Comparison of ENCODE assay signal across 26 cellular contexts in genomic region chr19:18577365-18577914, GRCh38. TPM values are rescaled to one million over a fixed set of nuclear protein-coding genes. Genes with fewer than 3 reads are reported as not detected.
DNase-seq lines count a peak whose midpoint lies in the region; ATAC-seq and TF ChIP-seq lines count a peak whose summit lies in the region.
"Had no signal": no experiment of that assay in that cellular context is flagged by ENCODE, and none has a peak within 500 bp of the region (broad histone marks: within the 10 kb centered on the region; RNA-seq: fewer than 3 reads in every experiment).

No MANE protein-coding gene starts in this region.

- no peak overlapping the region for H4K5ac ChIP-seq in IMR-90 (ENCODE audit: low read depth, low read length)

- H3K4me3 ChIP-seq in CD8-positive, alpha-beta T cell (ENCODE audit: low read depth, low read length): no peak overlapping the region
- H3K4me3 ChIP-seq in IMR-90 (ENCODE audit: insufficient read depth, low read depth, low read length) (no peak overlapping the region), endodermal cell (ENCODE audit: low read length) (no peak overlapping the region), suprapubic skin (no peak overlapping the region)
- H3K4me3 ChIP-seq: esophagus squamous epithelium, heart right ventricle, lower lobe of right lung, mucosa of descending colon, upper lobe of left lung had no signal

- no peak for ATAC-seq in CD8-positive, alpha-beta T cell
- ATAC-seq in IMR-90 (ENCODE audit: low read depth): no peak
- ATAC-seq: heart right ventricle, lower lobe of right lung, mucosa of descending colon, right cardiac atrium had no signal

- no peak overlapping the region for H3K18ac ChIP-seq in IMR-90 (ENCODE audit: low read depth, low read length)

- no peaks in the 10 kb centered on the region for H3K9me3 Mint-ChIP-seq in CD8-positive, alpha-beta T cell
- no peaks in the 10 kb centered on the region for H3K9me3 Mint-ChIP-seq in endodermal cell
- H3K9me3 Mint-ChIP-seq: activated CD4-positive, alpha-beta memory T cell treated with anti-CD3 and anti-CD28 coated beads, Interleukin-2, amount 10 ng/mL, durations not matched to agents 7 days and 5 days; activated naive CD8-positive, alpha-beta T cell treated with anti-CD3 and anti-CD28 coated beads, Interleukin-2, amount 10 ng/mL, durations not matched to agents 7 days and 5 days; T-helper 1 cell treated with Interleukin-12 subunit alpha and Interleukin-12 subunit beta and Interleukin-4 antibody, amounts not matched to agents 30 μg/mL and 1 μg/mL, for 36 hours had no signal

- no peak overlapping the region for H2BK20ac ChIP-seq in IMR-90 (ENCODE audit: low read depth, low read length)

- H4K8ac ChIP-seq in IMR-90 (ENCODE audit: low read depth in 2 of 2, low read length in 2 of 2): no peak overlapping the region

- DNase-seq in CD8-positive, alpha-beta T cell: no peak
- DNase-seq in IMR-90 (no peak), endodermal cell (no peak), NCI-H524 (lab: John Stamatoyannopoulos, UW) (no peak), suprapubic skin (ENCODE audit: low spot score in 2 of 2) (no peak)
- no peak for DNase-seq in stimulated activated naive CD4-positive, alpha-beta T cell treated with Interleukin-2 at 50 U/mL for 16 hours (lab: John Stamatoyannopoulos, UW)
- DNase-seq: activated CD4-positive, alpha-beta memory T cell treated with anti-CD3 and anti-CD28 coated beads, Interleukin-2, amount 10 ng/mL, durations not matched to agents 7 days and 5 days; activated CD4-positive, alpha-beta T cell treated with anti-CD3 and anti-CD28 coated beads for 1 hour; activated CD8-positive, alpha-beta memory T cell treated with anti-CD3 and anti-CD28 coated beads, Interleukin-2, amount 50 U/mL, for 48 hours; activated naive CD8-positive, alpha-beta T cell treated with anti-CD3 and anti-CD28 coated beads, Interleukin-2, amount 10 ng/mL, durations not matched to agents 7 days and 5 days; caudate nucleus; esophagus squamous epithelium; foreskin melanocyte; H7; heart right ventricle; kidney glomerular epithelial cell; lower lobe of right lung; NCI-H1436; NCI-H446 treated with DMSO at 0.1 percent for 48 hours; SK-N-SH; stimulated activated CD4-positive, alpha-beta T cell treated with anti-CD3 and anti-CD28 coated beads, Interleukin-2, amount 100 ng/mL, for 48 hours; substantia nigra; upper lobe of left lung had no signal

- POLR2A ChIA-PET in CD8-positive, alpha-beta T cell (lab: Charles Lee): no interaction called here
- POLR2A ChIA-PET in IMR-90 (lab: Charles Lee; ENCODE audit: unreplicated experiment): no interaction called here

- H3K56ac ChIP-seq in IMR-90 (ENCODE audit: extremely low read depth, insufficient read depth, low read length): no peak overlapping the region

- in situ Hi-C loops in IMR-90 (cut with MboI; ENCODE audit: low sequenced_read_pairs): loop anchor here (10.0 kb wide), 1 partner anchor 123 kb away; no protein-coding TSS in a partner anchor

- no peak overlapping the region for H3K27ac ChIP-seq in CD8-positive, alpha-beta T cell (ENCODE audit: low read depth, low read length)
- no peak overlapping the region for H3K27ac ChIP-seq in IMR-90 (ENCODE audit: insufficient read depth, low read length)
- H3K27ac ChIP-seq in endodermal cell (ENCODE audit: low read depth, low read length): no peak overlapping the region
- H3K27ac ChIP-seq in suprapubic skin: no peak overlapping the region
- H3K27ac ChIP-seq: esophagus squamous epithelium, heart right ventricle, lower lobe of right lung, upper lobe of left lung had no signal

- H3K4ac ChIP-seq in IMR-90 (ENCODE audit: low read depth, low read length): no peak overlapping the region

- H3K23ac ChIP-seq in IMR-90 (ENCODE audit: low read depth, low read length): no peak overlapping the region

- H3K36me3 Mint-ChIP-seq in CD8-positive, alpha-beta T cell: peaks cover 53% of the 10 kb centered on the region
- H3K36me3 Mint-ChIP-seq in endodermal cell (ENCODE audit: low read depth): peaks cover 40% of the 10 kb centered on the region

- no peak for TF ChIP-seq EP300 in suprapubic skin (IDR thresholded peaks at IDR 0.05)

- H2BK5ac ChIP-seq in IMR-90 (ENCODE audit: low read depth, low read length, poor library complexity, severe bottlenecking): no peak overlapping the region

- CTCF ChIA-PET in CD8-positive, alpha-beta T cell (lab: Charles Lee): interaction anchor here (1.3 to 1.4 kb wide), 2 partner anchors 11 to 289 kb away, joined by 3 to 4 read pairs; no protein-coding TSS in a partner anchor
- CTCF ChIA-PET in IMR-90 (lab: Yijun Ruan, JAX): no interaction called here

- peaks cover 49% of the 10 kb centered on the region for H4K20me1 ChIP-seq in IMR-90 (ENCODE audit: insufficient read depth, low read length)

- peaks cover 11% of the 10 kb centered on the region for H3K9me1 ChIP-seq in IMR-90 (ENCODE audit: insufficient read depth, low read length)

- H4K91ac ChIP-seq in IMR-90 (ENCODE audit: insufficient read depth, low read depth, low read length): no peak overlapping the region

- dilution Hi-C loops in IMR-90 (cut with HindIII; ENCODE audit: low sequenced_read_pairs, unreplicated experiment): no loop called here

- H3K4me1 ChIP-seq in CD8-positive, alpha-beta T cell (ENCODE audit: insufficient read depth, low read length): peaks cover 13% of the 10 kb centered on the region
- H3K4me1 ChIP-seq in IMR-90 (ENCODE audit: control insufficient read depth, insufficient read depth, low read length): peaks cover 9% of the 10 kb centered on the region
- H3K4me1 ChIP-seq in endodermal cell (ENCODE audit: control insufficient read depth, insufficient read depth, low read length): peaks cover 7% of the 10 kb centered on the region
- H3K4me1 ChIP-seq in suprapubic skin: peaks cover 11% of the 10 kb centered on the region

- H3K27me3 ChIP-seq in CD8-positive, alpha-beta T cell (ENCODE audit: insufficient read depth, low read length): no peaks in the 10 kb centered on the region
- H3K27me3 ChIP-seq in IMR-90 (ENCODE audit: control insufficient read depth, insufficient read depth, low read length) (no peaks in the 10 kb centered on the region), endodermal cell (ENCODE audit: control insufficient read depth, insufficient read depth, low read length, poor library complexity, severe bottlenecking) (no peaks in the 10 kb centered on the region), suprapubic skin (no peaks in the 10 kb centered on the region)
- H3K27me3 ChIP-seq: esophagus squamous epithelium, heart right ventricle, upper lobe of left lung had no signal

- H3K4me3 Mint-ChIP-seq in CD8-positive, alpha-beta T cell: no peak overlapping the region
- no peak overlapping the region for H3K4me3 Mint-ChIP-seq in endodermal cell
- H3K4me3 Mint-ChIP-seq: activated CD4-positive, alpha-beta memory T cell treated with anti-CD3 and anti-CD28 coated beads, Interleukin-2, amount 10 ng/mL, durations not matched to agents 7 days and 5 days; activated naive CD8-positive, alpha-beta T cell treated with anti-CD3 and anti-CD28 coated beads, Interleukin-2, amount 10 ng/mL, durations not matched to agents 7 days and 5 days; T-helper 1 cell treated with Interleukin-12 subunit alpha and Interleukin-12 subunit beta and Interleukin-4 antibody, amounts not matched to agents 30 μg/mL and 1 μg/mL, for 36 hours had no signal

- TF ChIP-seq CTCF in CD8-positive, alpha-beta T cell (IDR thresholded peaks at IDR 0.05): no peak
- no peak for TF ChIP-seq CTCF in IMR-90 (conservative IDR thresholded peaks at IDR 0.05; ENCODE audit: low read depth, low read length)
- no peak for TF ChIP-seq CTCF in endodermal cell (conservative IDR thresholded peaks at IDR 0.05)
- TF ChIP-seq CTCF in suprapubic skin (IDR thresholded peaks at IDR 0.05): no peak

- intact Hi-C loops in CD8-positive, alpha-beta T cell (cut with DNase I, micrococcal nuclease): no loop called here
- intact Hi-C loops in IMR-90 (cut with micrococcal nuclease): no loop called here

- H3K4me2 ChIP-seq in IMR-90 (ENCODE audit: low read depth, low read length): no peak overlapping the region
- H3K4me2 ChIP-seq: SK-N-SH had no signal

- TF ChIP-seq RAD21 in IMR-90 (IDR thresholded peaks at IDR 0.05; ENCODE audit: low read length): no peak

- peak overlapping the region; percentile 57 for H3K27ac Mint-ChIP-seq in CD8-positive, alpha-beta T cell
- peak overlapping the region; percentile 69 for H3K27ac Mint-ChIP-seq in endodermal cell
- H3K27ac Mint-ChIP-seq: activated CD4-positive, alpha-beta memory T cell treated with anti-CD3 and anti-CD28 coated beads, Interleukin-2, amount 10 ng/mL, durations not matched to agents 7 days and 5 days; activated naive CD8-positive, alpha-beta T cell treated with anti-CD3 and anti-CD28 coated beads, Interleukin-2, amount 10 ng/mL, durations not matched to agents 7 days and 5 days; T-helper 1 cell treated with Interleukin-12 subunit alpha and Interleukin-12 subunit beta and Interleukin-4 antibody, amounts not matched to agents 30 μg/mL and 1 μg/mL, for 36 hours had no signal

- no peaks in the 10 kb centered on the region for H3K27me3 Mint-ChIP-seq in CD8-positive, alpha-beta T cell (ENCODE audit: low read depth)
- peaks cover 2% of the 10 kb centered on the region for H3K27me3 Mint-ChIP-seq in endodermal cell (ENCODE audit: insufficient read depth)
- H3K27me3 Mint-ChIP-seq: activated CD4-positive, alpha-beta memory T cell treated with anti-CD3 and anti-CD28 coated beads, Interleukin-2, amount 10 ng/mL, durations not matched to agents 7 days and 5 days; activated naive CD8-positive, alpha-beta T cell treated with anti-CD3 and anti-CD28 coated beads, Interleukin-2, amount 10 ng/mL, durations not matched to agents 7 days and 5 days had no signal

- no peak overlapping the region for H2AFZ ChIP-seq in IMR-90 (replicated peaks; ENCODE audit: low read length, poor library complexity)

- no peak overlapping the region for H3K14ac ChIP-seq in IMR-90 (replicated peaks; ENCODE audit: low read depth, low read length)

- 88% methylated on average over 10 of the region's 21 CpGs; no CpG with 5 or more reads in 1 of the 2 experiments for WGBS in IMR-90 (ENCODE audit: extremely low coverage in 2 of 2, insufficient read length in 1 of 2), 2 experiments
- WGBS in endodermal cell (ENCODE audit: insufficient coverage in 1 of 2, insufficient read length in 1 of 2), 2 experiments: 92 to 95% methylated on average over 18 to 21 of the region's 21 CpGs
- WGBS in suprapubic skin: 89% methylated on average over 20 of the region's 21 CpGs

- peaks cover 32% of the 10 kb centered on the region for H3K36me3 ChIP-seq in CD8-positive, alpha-beta T cell (ENCODE audit: insufficient read depth, low read length)
- peaks cover 40% of the 10 kb centered on the region for H3K36me3 ChIP-seq in IMR-90 (ENCODE audit: control insufficient read depth, insufficient read depth, low read length)
- peaks cover 47% of the 10 kb centered on the region for H3K36me3 ChIP-seq in endodermal cell (ENCODE audit: control insufficient read depth, insufficient read depth, low read length)
- H3K36me3 ChIP-seq in suprapubic skin: peaks cover 45% of the 10 kb centered on the region

- peaks cover 16 to 35% of the 10 kb centered on the region in 2 experiments; a peak in 3 of 4 replicates for H3K79me1 ChIP-seq in IMR-90 (ENCODE audit: low read depth in 1 of 2, low read length in 2 of 2)

- TF ChIP-seq POLR2A in IMR-90 (IDR thresholded peaks at IDR 0.05; ENCODE audit: low read depth, low read length): peak; percentile 15; the same call in 1 of the 2 replicates
- TF ChIP-seq POLR2A in suprapubic skin (IDR thresholded peaks at IDR 0.05): no peak

- H2BK120ac ChIP-seq in IMR-90 (ENCODE audit: low read depth, low read length): no peak overlapping the region

- H2AK9ac ChIP-seq in IMR-90 (replicated peaks; ENCODE audit: low read depth, low read length, poor library complexity): no peak overlapping the region

- no peaks in the 10 kb centered on the region for H3K9me3 ChIP-seq in CD8-positive, alpha-beta T cell (ENCODE audit: low read length)
- no peaks in the 10 kb centered on the region for H3K9me3 ChIP-seq in IMR-90 (ENCODE audit: control insufficient read depth, insufficient read depth, low read length)
- no peaks in the 10 kb centered on the region for H3K9me3 ChIP-seq in endodermal cell (ENCODE audit: control insufficient read depth, low read length)
- no peaks in the 10 kb centered on the region for H3K9me3 ChIP-seq in suprapubic skin
- H3K9me3 ChIP-seq: esophagus squamous epithelium, heart right ventricle, lower lobe of right lung, mucosa of descending colon, SK-N-SH, upper lobe of left lung had no signal

- H3K4me1 Mint-ChIP-seq in CD8-positive, alpha-beta T cell (ENCODE audit: low read depth): peaks cover 12% of the 10 kb centered on the region
- H3K4me1 Mint-ChIP-seq in endodermal cell: peaks cover 8% of the 10 kb centered on the region

- no TSS peak for BruUV-seq in IMR-90 (replicated peaks; lab: Mats Ljungman, UMichigan)

- H2AK5ac ChIP-seq in IMR-90 (ENCODE audit: low read depth, low read length): no peak overlapping the region

- no peak overlapping the region for H3K9ac ChIP-seq in IMR-90 (ENCODE audit: low read depth, low read length)
- H3K9ac ChIP-seq in endodermal cell (ENCODE audit: extremely low read depth, low read length, poor library complexity, severe bottlenecking): no peak overlapping the region
- H3K9ac ChIP-seq: SK-N-SH had no signal

- no peak overlapping the region for H2BK15ac ChIP-seq in IMR-90 (ENCODE audit: low read depth, low read length)

RNA-seq across cellular contexts. Expression of gene UBA52, which starts 5.8 kb away (rescaled TPM):
- total RNA-seq in CD8-positive, alpha-beta T cell: 1,000 to 10,000 TPM; 2,140 to 2,193 TPM
- 1,030 and 1,144 TPM in 2 replicates for total RNA-seq in IMR-90 (2012; rRNA removed)
- 2,778 and 3,008 TPM in 2 replicates for polyA plus RNA-seq in IMR-90 (2012; rRNA removed)
- polyA plus RNA-seq in IMR-90 (2012; cell fraction: cytosol; rRNA removed): 3,160 and 3,447 TPM in 2 replicates
- 792 and 822 TPM in 2 replicates for polyA plus RNA-seq in IMR-90 (2012; cell fraction: nucleus; rRNA removed; ENCODE audit: low replicate concordance)
- 1,000 to 10,000 TPM; 1,143 to 1,222 TPM for total RNA-seq in endodermal cell
- 1,238 TPM for polyA plus RNA-seq in endodermal cell (2013, experiment 1 of 2)
- polyA plus RNA-seq in endodermal cell (2013, experiment 2 of 2): 1,200 TPM
- 1,000 to 10,000 TPM in 1 of 4 donors, 100 to 1,000 TPM in 3; 405 to 1,087 (median 865) TPM for total RNA-seq in suprapubic skin

RNA-seq across cellular contexts. Expression of gene REX1BD, which starts 11.2 kb away (rescaled TPM):
- total RNA-seq in CD8-positive, alpha-beta T cell: 10 to 100 TPM; 85.6 to 91.1 TPM
- total RNA-seq in IMR-90 (2012; rRNA removed) (14.2 and 19.2 TPM in 2 replicates), endodermal cell (10 to 100 TPM; 76.9 to 83.9 TPM), suprapubic skin (10 to 100 TPM; 77.0 to 86.7 (median 82.6) TPM)
- polyA plus RNA-seq in IMR-90 (2012; rRNA removed): 44.6 and 68.7 TPM in 2 replicates
- 147 and 160 TPM in 2 replicates for polyA plus RNA-seq in IMR-90 (2012; cell fraction: cytosol; rRNA removed)
- polyA plus RNA-seq in IMR-90 (2012; cell fraction: nucleus; rRNA removed; ENCODE audit: low replicate concordance): 295 and 606 TPM in 2 replicates
- 50.3 TPM for polyA plus RNA-seq in endodermal cell (2013, experiment 1 of 2)
- polyA plus RNA-seq in endodermal cell (2013, experiment 2 of 2): 45.4 TPM

RNA-seq across cellular contexts. Expression of gene KXD1, which starts 19.8 kb away (rescaled TPM):
- total RNA-seq in CD8-positive, alpha-beta T cell: 10 to 100 TPM; 64.1 to 76.1 TPM
- total RNA-seq in IMR-90 (2012; rRNA removed): 66.7 and 89.2 TPM in 2 replicates
- 196 and 253 TPM in 2 replicates for polyA plus RNA-seq in IMR-90 (2012; rRNA removed)
- polyA plus RNA-seq in IMR-90 (2012; cell fraction: cytosol; rRNA removed): 76.4 and 143 TPM in 2 replicates
- polyA plus RNA-seq in IMR-90 (2012; cell fraction: nucleus; rRNA removed; ENCODE audit: low replicate concordance): 116 and 178 TPM in 2 replicates
- 100 to 1,000 TPM; 108 to 115 TPM for total RNA-seq in endodermal cell
- polyA plus RNA-seq in endodermal cell (2013, experiment 1 of 2): 131 TPM
- polyA plus RNA-seq in endodermal cell (2013, experiment 2 of 2): 120 TPM
- 100 to 1,000 TPM in 1 of 4 donors, 10 to 100 TPM in 3; 72.4 to 107 (median 89.4) TPM for total RNA-seq in suprapubic skin

RNA-seq across cellular contexts. Expression of gene CRLF1, which starts 29.2 kb away (rescaled TPM):
- not detected for total RNA-seq in CD8-positive, alpha-beta T cell
- 0.18 and 0.28 TPM in 2 replicates for total RNA-seq in IMR-90 (2012; rRNA removed)
- 3.0 and 3.1 TPM in 2 replicates for polyA plus RNA-seq in IMR-90 (2012; rRNA removed)
- polyA plus RNA-seq in IMR-90 (2012; cell fraction: cytosol; rRNA removed): 3.2 TPM in 2 replicates
- 0.38 and 2.1 TPM in 2 replicates for polyA plus RNA-seq in IMR-90 (2012; cell fraction: nucleus; rRNA removed; ENCODE audit: low replicate concordance)
- 10 to 100 TPM; 10.4 to 10.5 TPM for total RNA-seq in endodermal cell
- 9.9 TPM for polyA plus RNA-seq in endodermal cell (2013, experiment 1 of 2)
- 11.0 TPM for polyA plus RNA-seq in endodermal cell (2013, experiment 2 of 2)
- total RNA-seq in suprapubic skin: 10 to 100 TPM; 21.2 to 65.5 (median 47.9) TPM
- total RNA-seq: activated CD4-positive, alpha-beta memory T cell treated with anti-CD3 and anti-CD28 coated beads, Interleukin-2, amount 10 ng/mL, durations not matched to agents 7 days and 5 days; activated naive CD8-positive, alpha-beta T cell treated with anti-CD3 and anti-CD28 coated beads, Interleukin-2, amount 10 ng/mL, durations not matched to agents 7 days and 5 days had no signal

RNA-seq across cellular contexts. Expression of gene FKBP8, which starts 34.1 kb away (rescaled TPM):
- 100 to 1,000 TPM; 155 to 158 TPM for total RNA-seq in CD8-positive, alpha-beta T cell
- total RNA-seq in IMR-90 (2012; rRNA removed) (134 and 153 TPM in 2 replicates), endodermal cell (100 to 1,000 TPM; 277 to 336 TPM), suprapubic skin (100 to 1,000 TPM; 194 to 217 (median 203) TPM)
- polyA plus RNA-seq in IMR-90 (2012; rRNA removed): 289 and 312 TPM in 2 replicates
- 290 and 383 TPM in 2 replicates for polyA plus RNA-seq in IMR-90 (2012; cell fraction: cytosol; rRNA removed)
- 283 and 393 TPM in 2 replicates for polyA plus RNA-seq in IMR-90 (2012; cell fraction: nucleus; rRNA removed; ENCODE audit: low replicate concordance)
- 178 TPM for polyA plus RNA-seq in endodermal cell (2013, experiment 1 of 2)
- 167 TPM for polyA plus RNA-seq in endodermal cell (2013, experiment 2 of 2)
